ENCODE assay signal across 22 cellular contexts in the genomic region with DNA sequence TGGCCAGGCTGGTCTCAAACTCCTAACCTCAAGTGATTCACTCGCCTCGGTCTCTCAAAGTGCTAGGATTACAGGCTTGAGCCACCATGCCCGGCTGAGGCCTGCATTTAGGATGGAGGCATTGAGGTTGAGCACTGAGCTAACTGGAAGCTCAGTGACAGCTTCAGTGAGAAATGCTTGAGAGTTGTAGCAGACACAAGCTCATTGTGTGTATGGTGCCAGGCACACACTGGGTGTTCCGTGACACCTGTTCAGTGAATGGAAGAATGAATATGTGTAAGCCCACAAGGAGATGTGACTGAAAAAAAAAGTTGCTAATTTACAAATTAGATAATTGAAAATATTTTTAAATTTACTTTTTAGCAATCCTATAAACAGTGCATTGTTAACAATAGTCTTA. TPM values are rescaled to one million over a fixed set of nuclear protein-coding genes. Genes with fewer than 3 reads are reported as not detected.
"Had no signal": no experiment of that assay in that cellular context is flagged by ENCODE, and none has a peak within 500 bp of the region (broad histone marks: within the 10 kb centered on the region; RNA-seq: fewer than 3 reads in every experiment).

No MANE protein-coding gene starts in this region.

- DNase-seq: esophagus squamous epithelium; foreskin fibroblast; immature natural killer cell; kidney; naive thymus-derived CD8-positive, alpha-beta T cell; right cardiac atrium; small intestine; stimulated activated CD4-positive, alpha-beta T cell treated with anti-CD3 and anti-CD28 coated beads, Interleukin-12 subunit alpha, Interleukin-12 subunit beta, amount 100 ng/mL, for 4 hours; stimulated activated naive CD4-positive, alpha-beta T cell; stomach; tibial artery; upper lobe of left lung had no signal

- ATAC-seq: gastroesophageal sphincter; naive thymus-derived CD8-positive, alpha-beta T cell; right cardiac atrium had no signal

RNA-seq across cellular contexts. Expression of a gene that starts 22.6 kb away (rescaled TPM):
- total RNA-seq: mesenteric fat pad, mononuclear cell had no signal

RNA-seq across cellular contexts. Expression of a gene that starts 48.7 kb away (rescaled TPM):
- total RNA-seq: epithelial cell of proximal tubule; esophagus squamous epithelium; gastroesophageal sphincter; kidney; liver; lung microvascular endothelial cell; mesenteric fat pad; mononuclear cell; naive thymus-derived CD8-positive, alpha-beta T cell; osteocyte; progenitor cell of endocrine pancreas; right cardiac atrium; stomach; suprapubic skin; upper lobe of left lung; vagina had no signal

RNA-seq across cellular contexts. Expression of a gene that starts 50.1 kb away (rescaled TPM):
- total RNA-seq: lung microvascular endothelial cell; mononuclear cell; naive thymus-derived CD8-positive, alpha-beta T cell had no signal
